In genomic region chr14:95432152-95433093, GRCh38 we compare ENCODE assay signal across 8 cellular contexts.
DNase-seq lines count a peak whose midpoint lies in the region; ATAC-seq, FAIRE-seq and TF ChIP-seq lines count a peak whose summit lies in the region.

No MANE protein-coding gene starts in this region.

- TF ChIP-seq CTCF in D721Med (IDR thresholded peaks at IDR 0.05; ENCODE audit: insufficient read depth, missing control alignments) (peak; percentile 68), uterus (IDR thresholded peaks at IDR 0.05) (peak; percentile 73 to 87 (median 74))

- ATAC-seq in left colon (peak; percentile 92), GM19455 (IDR thresholded peaks at IDR 0.05; ENCODE audit: unreplicated experiment) (no peak), GM19328 (IDR thresholded peaks at IDR 0.05; ENCODE audit: unreplicated experiment) (no peak)
- no peak for ATAC-seq in effector memory CD8-positive, alpha-beta T cell (replicated peaks)

- no peaks in the 10 kb centered on the region for H3K9me3 Mint-ChIP-seq in effector memory CD8-positive, alpha-beta T cell

- intact Hi-C loops in left colon (cut with DNase I, micrococcal nuclease) (loop anchor here in 1 of 2 donors (5.0 kb wide), 1 partner anchor 750 kb away; no protein-coding TSS in a partner anchor), uterus (cut with DNase I; ENCODE audit: low total_unique reads) (no loop called here)

- in situ Hi-C loops in T47D (cut with HindIII; ENCODE audit: low pct_unique_long_range_greater_than_20kb, low sequenced_read_pairs): no loop called here

- H3K36me3 ChIP-seq in uterus: no peaks in the 10 kb centered on the region

- H3K4me1 Mint-ChIP-seq in effector memory CD8-positive, alpha-beta T cell (ENCODE audit: low read depth in 2 of 2): peaks cover 0 to 5% of the 10 kb centered on the region in 2 donors

- no peaks in the 10 kb centered on the region for H3K27me3 ChIP-seq in uterus

- no peak overlapping the region for H3K4me3 ChIP-seq in uterus

- TF ChIP-seq POLR2A in uterus (IDR thresholded peaks at IDR 0.05): no peak

- FAIRE-seq in D721Med (lab: Jason Lieb, UNC): no peak

- H3K4me1 ChIP-seq in uterus: no peaks in the 10 kb centered on the region

- no peak overlapping the region for H3K27ac Mint-ChIP-seq in effector memory CD8-positive, alpha-beta T cell

- H3K9me3 ChIP-seq in uterus: no peaks in the 10 kb centered on the region

- no peak overlapping the region for H3K4me3 Mint-ChIP-seq in effector memory CD8-positive, alpha-beta T cell

- peak; percentile 64 for DNase-seq in D721Med (ENCODE audit: insufficient read length, low spot score)
- DNase-seq in NCI-H1105 (lab: John Stamatoyannopoulos, UW): peak; percentile 20
- DNase-seq in T47D (ENCODE audit: low read depth in 1 of 2, low spot score in 1 of 2): peak; percentile 66 to 77
- peak in 1 of 2 donors; percentile 58 for DNase-seq in left colon
- DNase-seq in uterus: peak; percentile 38 to 65
- DNase-seq in effector memory CD8-positive, alpha-beta T cell: no peak

- peak overlapping the region in 1 of 2 donors; percentile 25 for H3K27ac ChIP-seq in uterus

- H3K27me3 Mint-ChIP-seq in effector memory CD8-positive, alpha-beta T cell: no peaks in the 10 kb centered on the region

- H3K36me3 Mint-ChIP-seq in effector memory CD8-positive, alpha-beta T cell (ENCODE audit: insufficient read depth): peaks cover 26% of the 10 kb centered on the region

Comparison
In these comparisons a context has a peak if more than half of its experiments do, and no peak if none do; other contexts are left out.
1. DNase-seq: peak in D721Med (single experiment), NCI-H1105 (single experiment), T47D (2 of 2) and uterus (2 of 2); none in effector memory CD8-positive, alpha-beta T cell (0 of 3).